In genomic region chr10:12605580-12606405, GRCh38 we compare ENCODE assay signal across 8 cellular contexts.
A peak's percentile ranks its signal among the peaks of the same experiment; 100 is the strongest.
DNase-seq lines count a peak whose midpoint lies in the region; ATAC-seq and TF ChIP-seq lines count a peak whose summit lies in the region.

No MANE protein-coding gene starts in this region.

- H3K4me3 Mint-ChIP-seq in GM23338 = no peak overlapping the region

- peak; percentile 36 for ATAC-seq in GM23338

- H3K9me3 ChIP-seq in muscle layer of duodenum (ENCODE audit: control insufficient read depth in 1 of 2, low read length in 2 of 2) (no peaks in the 10 kb centered on the region), HAP-1 (no peaks in the 10 kb centered on the region)

- peaks cover 3% of the 10 kb centered on the region for H3K27me3 Mint-ChIP-seq in GM23338 (ENCODE audit: insufficient read depth, low read depth, poor library complexity)

- H3K36me3 Mint-ChIP-seq in GM23338 (ENCODE audit: low read depth) = no peaks in the 10 kb centered on the region

- H3K27me3 ChIP-seq in GM23338 (ENCODE audit: insufficient read depth) (no peaks in the 10 kb centered on the region), muscle layer of duodenum (ENCODE audit: low read depth, low read length) (no peaks in the 10 kb centered on the region), HAP-1 (ENCODE audit: low read depth) (no peaks in the 10 kb centered on the region)

- no peaks in the 10 kb centered on the region for H3K9me2 ChIP-seq in GM23338 (ENCODE audit: insufficient read depth)

- H3K4me2 ChIP-seq in GM23338 = no peak overlapping the region

- no peaks in the 10 kb centered on the region for H3K36me3 ChIP-seq in GM23338 (ENCODE audit: insufficient read depth)
- no peaks in the 10 kb centered on the region for H3K36me3 ChIP-seq in muscle layer of duodenum (ENCODE audit: control insufficient read depth in 1 of 2, insufficient read depth in 2 of 2, low read length in 2 of 2)
- no peaks in the 10 kb centered on the region for H3K36me3 ChIP-seq in HAP-1 (replicated peaks)

- TF ChIP-seq CTCF in GM23338 (conservative IDR thresholded peaks at IDR 0.05; ENCODE audit: low read depth in 2 of 2) (no peak), coronary artery (IDR thresholded peaks at IDR 0.05) (no peak)

- H3K4me1 ChIP-seq in GM23338 (ENCODE audit: insufficient read depth) = no peaks in the 10 kb centered on the region
- peaks cover 6 to 19% of the 10 kb centered on the region in 2 donors for H3K4me1 ChIP-seq in muscle layer of duodenum (ENCODE audit: control insufficient read depth in 1 of 2, insufficient read depth in 2 of 2, low read length in 2 of 2)
- no peaks in the 10 kb centered on the region for H3K4me1 ChIP-seq in HAP-1

- DNase-seq in GM04503 (ENCODE audit: low read depth) = peak; percentile 30
- DNase-seq in GM23338 (ENCODE audit: low spot score) = no peak
- peak; percentile 58 for DNase-seq in NCI-H128 (lab: John Stamatoyannopoulos, UW; ENCODE audit: unreplicated experiment)
- DNase-seq in activated CD4-positive, alpha-beta T cell treated with anti-CD3 and anti-CD28 coated beads for 48 hours = peak; percentile 65
- peak; percentile 83 for DNase-seq in coronary artery (ENCODE audit: low spot score)
- DNase-seq in stromal cell of bone marrow (ENCODE audit: low read depth) = peak; percentile 85
- DNase-seq in HAP-1 (ENCODE audit: low spot score in 2 of 2) = no peak

- H3K27ac Mint-ChIP-seq in GM23338 = no peak overlapping the region

- H3K9me3 Mint-ChIP-seq in GM23338 = no peaks in the 10 kb centered on the region

- no peaks in the 10 kb centered on the region; the same call in 1 of the 2 replicates for H4K20me1 ChIP-seq in GM23338 (replicated peaks; ENCODE audit: insufficient read depth)

- no peaks in the 10 kb centered on the region for H3K79me2 ChIP-seq in GM23338 (replicated peaks; ENCODE audit: insufficient read depth)

- peaks cover 11% of the 10 kb centered on the region; the same call in 2 of the 3 replicates for H3K4me1 Mint-ChIP-seq in GM23338

- H3F3A ChIP-seq in GM23338 (replicated peaks; ENCODE audit: low read depth) = no peaks in the 10 kb centered on the region

- H3K27ac ChIP-seq in GM23338 (ENCODE audit: low read depth) = no peak overlapping the region
- peak overlapping the region; percentile 25 to 70 for H3K27ac ChIP-seq in coronary artery
- peak overlapping the region; percentile 63 for H3K27ac ChIP-seq in muscle layer of duodenum (ENCODE audit: low read length)

- no peak overlapping the region for H2AFZ ChIP-seq in GM23338

- H3K4me3 ChIP-seq in GM23338 (no peak overlapping the region), coronary artery (peak overlapping the region; percentile 53), muscle layer of duodenum (ENCODE audit: low read depth in 1 of 2, low read length in 2 of 2) (peak overlapping the region; percentile 42 to 48), HAP-1 (no peak overlapping the region)

- in situ Hi-C loops in HAP-1 (cut with MboI; ENCODE audit: low sequenced_read_pairs) = no loop called here

TF ChIP-seq in GM23338, 12 proteins besides CTCF, POLR2A, EP300 and RAD21 (continues in another document):
- no peak for TF ChIP-seq POLR2AphosphoS5 (IDR thresholded peaks at IDR 0.05; ENCODE audit: low read depth)
- no peak for TF ChIP-seq EZH2phosphoT487 (IDR thresholded peaks at IDR 0.05; ENCODE audit: unreplicated experiment)
- TF ChIP-seq ZNF462 (CRISPR knock-in tag; IDR thresholded peaks at IDR 0.05) = no peak
- TF ChIP-seq CREB1 (CRISPR knock-in tag; IDR thresholded peaks at IDR 0.05; ENCODE audit: low read depth) = no peak
- TF ChIP-seq ETS1 (IDR thresholded peaks at IDR 0.05) = no peak
- TF ChIP-seq REST (IDR thresholded peaks at IDR 0.05; ENCODE audit: unreplicated experiment) = no peak
- no peak for TF ChIP-seq ZNF114 (CRISPR knock-in tag; IDR thresholded peaks at IDR 0.05)

Comparison
In these comparisons a context has a peak if more than half of its experiments do, and no peak if none do; other contexts are left out.
1. DNase-seq: peak in GM04503 (single experiment), NCI-H128 (single experiment), activated CD4-positive, alpha-beta T cell treated with anti-CD3 and anti-CD28 coated beads for 48 hours (single experiment), coronary artery (single experiment) and stromal cell of bone marrow (single experiment); none in GM23338 (single experiment) and HAP-1 (0 of 2).
2. H3K4me3 ChIP-seq: peak in coronary artery (single experiment) and muscle layer of duodenum (2 of 2); none in GM23338 (single experiment) and HAP-1 (single experiment).